1 cellular context compared by ENCODE assay signal in the genomic region with DNA sequence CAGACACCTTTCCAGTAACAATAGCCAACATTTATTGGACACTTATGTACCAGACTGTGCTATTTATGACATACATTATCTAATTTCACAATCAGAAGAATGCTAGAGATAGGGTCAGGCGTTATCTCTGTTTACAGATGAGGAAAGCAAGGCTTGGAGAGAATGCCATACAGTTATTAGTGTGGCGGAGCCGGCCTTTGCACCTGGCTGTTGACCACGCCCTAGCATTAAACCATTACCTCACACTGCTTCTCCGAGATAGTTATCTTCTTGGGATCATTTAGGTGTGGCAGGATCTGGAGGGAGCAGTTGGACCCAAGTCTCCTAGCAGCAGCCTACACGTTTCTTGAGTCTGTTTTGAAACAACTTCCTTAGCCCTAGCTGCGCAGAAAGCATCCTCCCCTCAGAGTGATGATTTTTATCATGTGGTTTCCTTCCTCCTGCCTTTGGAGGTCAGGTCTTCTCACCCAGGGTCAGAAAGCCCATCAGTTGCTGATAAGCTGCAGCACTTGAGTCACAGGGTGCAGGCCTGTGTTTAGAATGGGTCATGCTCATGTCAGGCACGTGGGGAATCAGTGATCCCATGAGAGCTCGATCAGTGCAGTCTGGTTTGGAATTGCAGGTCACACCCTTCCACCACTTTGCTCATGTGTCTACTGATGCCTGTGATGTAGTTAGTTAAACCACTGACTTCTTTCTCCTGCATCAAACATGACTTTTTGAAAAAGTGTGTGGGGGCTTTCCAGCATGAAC.
TF ChIP-seq lines count a peak whose summit lies in the region.

No MANE protein-coding gene starts in this region.

TF ChIP-seq in SK-N-SH treated with all-trans-retinoic acid at 6 μM for 48 hours, 23 proteins besides CTCF, POLR2A, EP300 and RAD21 (continued from another document):
- TF ChIP-seq TOX (CRISPR knock-in tag; IDR thresholded peaks at IDR 0.05; ENCODE audit: borderline replicate concordance) (no peak), ZC3H10 (CRISPR knock-in tag; IDR thresholded peaks at IDR 0.05) (no peak)
- TF ChIP-seq, protein P1, sequence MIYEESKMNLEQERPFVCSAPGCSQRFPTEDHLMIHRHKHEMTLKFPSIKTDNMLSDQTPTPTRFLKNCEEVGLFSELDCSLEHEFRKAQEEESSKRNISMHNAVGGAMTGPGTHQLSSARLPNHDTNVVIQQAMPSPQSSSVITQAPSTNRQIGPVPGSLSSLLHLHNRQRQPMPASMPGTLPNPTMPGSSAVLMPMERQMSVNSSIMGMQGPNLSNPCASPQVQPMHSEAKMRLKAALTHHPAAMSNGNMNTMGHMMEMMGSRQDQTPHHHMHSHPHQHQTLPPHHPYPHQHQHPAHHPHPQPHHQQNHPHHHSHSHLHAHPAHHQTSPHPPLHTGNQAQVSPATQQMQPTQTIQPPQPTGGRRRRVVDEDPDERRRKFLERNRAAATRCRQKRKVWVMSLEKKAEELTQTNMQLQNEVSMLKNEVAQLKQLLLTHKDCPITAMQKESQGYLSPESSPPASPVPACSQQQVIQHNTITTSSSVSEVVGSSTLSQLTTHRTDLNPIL (CRISPR knock-in tag; IDR thresholded peaks at IDR 0.05; ENCODE audit: low read depth), result no peak
